Comparison of ENCODE assay signal across 18 cellular contexts in the genomic region with DNA sequence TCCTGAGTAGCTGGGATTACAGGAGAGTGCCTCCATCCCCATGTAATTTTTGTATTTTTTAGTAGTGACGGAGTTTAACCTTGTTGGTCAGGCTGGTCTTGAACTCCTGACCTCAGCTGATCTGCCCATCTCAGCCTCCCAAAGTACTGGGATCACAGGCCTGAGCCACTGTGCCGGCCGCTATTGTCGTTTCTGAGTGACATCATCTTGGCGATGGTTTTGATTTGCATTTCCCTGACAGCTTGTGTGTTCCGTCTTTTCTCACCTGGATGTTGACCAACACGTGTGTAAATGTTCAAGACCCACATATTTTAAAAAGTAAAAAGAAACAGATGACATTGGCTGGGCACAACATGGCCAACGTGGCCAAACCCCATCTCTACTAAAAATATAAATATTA. TPM values are rescaled to one million over a fixed set of nuclear protein-coding genes. Genes with fewer than 3 reads are reported as not detected.
A peak's percentile ranks its signal among the peaks of the same experiment; 100 is the strongest.
DNase-seq lines count a peak whose midpoint lies in the region; ATAC-seq and TF ChIP-seq lines count a peak whose summit lies in the region.
"Had no signal": no experiment of that assay in that cellular context is flagged by ENCODE, and none has a peak within 500 bp of the region (broad histone marks: within the 10 kb centered on the region; RNA-seq: fewer than 3 reads in every experiment).

No MANE protein-coding gene starts in this region.

- H2AFZ ChIP-seq in Karpas-422 (ENCODE audit: low read length) = no peak overlapping the region

- H3K27ac Mint-ChIP-seq in activated T-cell treated with anti-CD3 and anti-CD28 coated beads, Interleukin-2, amount 50 U/mL, for 24 hours = peak overlapping the region; percentile 57
- peak overlapping the region in 4 of 6 donors; percentile 64 to 98 (median 73) for H3K27ac Mint-ChIP-seq in naive B cell
- H3K27ac Mint-ChIP-seq: activated T-helper 2 cell treated with anti-CD3 and anti-CD28 coated beads, Interferon-gamma antibody, Interleukin-2, Interleukin-4, amounts not matched to agents 10 μg/mL and 5 μg/mL and 100 μg/mL, durations not matched to agents 14 hours and 24 hours and 36 hours had no signal

- TF ChIP-seq POLR2A in stomach (IDR thresholded peaks at IDR 0.05) = no peak

- H3K9me3 ChIP-seq in Karpas-422 (ENCODE audit: low read length) = no peaks in the 10 kb centered on the region
- H3K9me3 ChIP-seq in stomach = no peaks in the 10 kb centered on the region

- H3K4me3 Mint-ChIP-seq in activated T-cell treated with anti-CD3 and anti-CD28 coated beads, Interleukin-2, amount 50 U/mL, for 24 hours = no peak overlapping the region
- peak overlapping the region in 5 of 8 donors; percentile 11 to 70 (median 68) for H3K4me3 Mint-ChIP-seq in naive B cell

- ATAC-seq in naive B cell (ENCODE audit: low read depth in 2 of 2) = no peak

- H3K36me3 ChIP-seq in Karpas-422 (ENCODE audit: insufficient read depth, low read length) = no peaks in the 10 kb centered on the region
- no peaks in the 10 kb centered on the region for H3K36me3 ChIP-seq in stomach

- WGBS in stomach, 5 donors = 75 to 88% (median 84%) methylated on average over 8 of the region's 8 CpGs

- H3K27me3 Mint-ChIP-seq in activated T-cell treated with anti-CD3 and anti-CD28 coated beads, Interleukin-2, amount 50 U/mL, for 24 hours = no peaks in the 10 kb centered on the region
- H3K27me3 Mint-ChIP-seq in naive B cell = no peaks in the 10 kb centered on the region

- peak overlapping the region; percentile 62 for H3K4me2 ChIP-seq in Karpas-422 (ENCODE audit: low read depth, low read length, poor library complexity, severe bottlenecking)

- TF ChIP-seq CTCF in stomach (IDR thresholded peaks at IDR 0.05) = no peak

- H3K4me1 ChIP-seq in Karpas-422 (ENCODE audit: low read length) (peaks cover 63% of the 10 kb centered on the region), stomach (peaks cover 47 to 67% (median 54%) of the 10 kb centered on the region in 4 donors)

- H3K27me3 ChIP-seq in Karpas-422 (ENCODE audit: low read length) = no peaks in the 10 kb centered on the region
- no peaks in the 10 kb centered on the region for H3K27me3 ChIP-seq in stomach

- peak overlapping the region; percentile 50 for H3K9ac ChIP-seq in Karpas-422 (ENCODE audit: low read length)

- H3K4me1 Mint-ChIP-seq in activated T-cell treated with anti-CD3 and anti-CD28 coated beads, Interleukin-2, amount 50 U/mL, for 24 hours (ENCODE audit: low read depth) = peaks cover 29% of the 10 kb centered on the region
- H3K4me1 Mint-ChIP-seq in naive B cell = peaks cover 15 to 42% (median 37%) of the 10 kb centered on the region in 3 donors

- TF ChIP-seq EP300 in stomach (IDR thresholded peaks at IDR 0.05) = no peak

- H3K36me3 Mint-ChIP-seq in activated T-cell treated with anti-CD3 and anti-CD28 coated beads, Interleukin-2, amount 50 U/mL, for 24 hours (ENCODE audit: low read depth) = peaks cover 5% of the 10 kb centered on the region
- no peaks in the 10 kb centered on the region for H3K36me3 Mint-ChIP-seq in naive B cell

- H3K9me3 Mint-ChIP-seq in activated T-cell treated with anti-CD3 and anti-CD28 coated beads, Interleukin-2, amount 50 U/mL, for 24 hours = no peaks in the 10 kb centered on the region
- H3K9me3 Mint-ChIP-seq in naive B cell = no peaks in the 10 kb centered on the region
- H3K9me3 Mint-ChIP-seq: activated T-helper 2 cell treated with anti-CD3 and anti-CD28 coated beads, Interferon-gamma antibody, Interleukin-2, Interleukin-4, amounts not matched to agents 10 μg/mL and 5 μg/mL and 100 μg/mL, durations not matched to agents 14 hours and 24 hours and 36 hours had no signal

- H3K4me3 ChIP-seq in Karpas-422 (ENCODE audit: low read length) (no peak overlapping the region), stomach (no peak overlapping the region)
- H3K4me3 ChIP-seq: SK-N-MC had no signal

- DNase-seq in activated T-cell treated with anti-CD3 and anti-CD28 coated beads, Interleukin-2, amount 50 U/mL, for 24 hours = no peak
- DNase-seq in activated T-cell treated with anti-CD3 and anti-CD28 coated beads for 4 hours (no peak), Karpas-422 (peak; percentile 76), naive B cell (no peak), stomach (no peak), AML-193 (lab: John Stamatoyannopoulos, UW) (no peak), NCI-H2227 (lab: John Stamatoyannopoulos, UW; ENCODE audit: unreplicated experiment) (no peak), NCI-H774 (lab: John Stamatoyannopoulos, UW) (no peak)
- DNase-seq: activated CD4-positive, alpha-beta T cell treated with anti-CD3 and anti-CD28 coated beads, Interleukin-2, amount 50 U/mL, for 48 hours; dermis blood vessel endothelial cell; MV-4-11; NCI-H2029; NCI-H510A treated with DMSO at 0.1 percent for 48 hours; stimulated activated CD4-positive, alpha-beta T cell treated with anti-CD3 and anti-CD28 coated beads, Interleukin-2, amount 100 ng/mL, for 48 hours; trophoblast cell had no signal

- H3K9me2 ChIP-seq in Karpas-422 (replicated peaks; ENCODE audit: insufficient read depth, low read length) = no peaks in the 10 kb centered on the region

- intact Hi-C loops in stomach (cut with DNase I; ENCODE audit: low total_unique reads) = no loop called here

- H3K79me2 ChIP-seq in Karpas-422 (ENCODE audit: low read length) = no peaks in the 10 kb centered on the region

- H4K20me1 ChIP-seq in Karpas-422 (ENCODE audit: insufficient read depth, low read depth, low read length) = no peaks in the 10 kb centered on the region

- peak overlapping the region; percentile 93 for H3K27ac ChIP-seq in Karpas-422 (ENCODE audit: low read length)
- H3K27ac ChIP-seq in stomach = peak overlapping the region in 3 of 5 donors; percentile 69 to 82 (median 73)
- H3K27ac ChIP-seq: epithelial cell of prostate, SK-N-MC had no signal

RNA-seq across cellular contexts. Expression of a gene that starts 12.8 kb away (rescaled TPM):
- total RNA-seq in Karpas-422 (2014; rRNA removed; shearing (Covaris generic); ENCODE audit: low replicate concordance) = 526 and 862 TPM in 2 replicates
- 100 to 1,000 TPM in 1 of 6 donors, 10 to 100 TPM in 5; 51.1 to 102 (median 57.1) TPM for polyA plus RNA-seq in naive B cell (ENCODE audit: low read depth in 6 of 6)
- total RNA-seq in stomach = 100 to 1,000 TPM in 2 of 5 donors, 10 to 100 TPM in 3; 38.7 to 192 (median 83.9) TPM
- polyA plus RNA-seq in stomach = 100 to 1,000 TPM; 102 to 164 (median 130) TPM

RNA-seq across cellular contexts. Expression of a gene that starts 32.3 kb away (rescaled TPM):
- total RNA-seq in Karpas-422 (2014; rRNA removed; shearing (Covaris generic); ENCODE audit: low replicate concordance) = 153 and 219 TPM in 2 replicates
- polyA plus RNA-seq in naive B cell (ENCODE audit: low read depth in 6 of 6) (100 to 1,000 TPM in 1 of 6 donors, 10 to 100 TPM in 5; 52.2 to 106 (median 75.1) TPM), stomach (10 to 100 TPM; 12.6 to 17.4 (median 14.1) TPM)
- 100 to 1,000 TPM in 2 of 5 donors, 10 to 100 TPM in 2, 1 to 10 TPM in 1; 9.9 to 181 (median 41.4) TPM for total RNA-seq in stomach

RNA-seq across cellular contexts. Expression of a gene that starts 32.9 kb away (rescaled TPM):
- 285 and 487 TPM in 2 replicates for total RNA-seq in Karpas-422 (2014; rRNA removed; shearing (Covaris generic); ENCODE audit: low replicate concordance)
- polyA plus RNA-seq in naive B cell (ENCODE audit: low read depth in 6 of 6) = 1 to 10 TPM in 1 of 6 donors, under 1 TPM in 5; 0.48 to 1.2 (median 0.85) TPM
- 1 to 10 TPM in 2 of 5 donors, not detected in 3; 3.5 to 7.5 TPM for total RNA-seq in stomach
- polyA plus RNA-seq in stomach = 10 to 100 TPM in 1 of 3 donors, 1 to 10 TPM in 2; 8.1 to 22.3 (median 9.6) TPM

RNA-seq across cellular contexts. Expression of a gene that starts 48.3 kb away (rescaled TPM):
- 66.8 and 112 TPM in 2 replicates for total RNA-seq in Karpas-422 (2014; rRNA removed; shearing (Covaris generic); ENCODE audit: low replicate concordance)
- polyA plus RNA-seq in naive B cell (ENCODE audit: low read depth in 6 of 6) (1 to 10 TPM; 1.7 to 9.2 (median 4.8) TPM), stomach (10 to 100 TPM; 39.9 to 50.2 (median 40.9) TPM)
- total RNA-seq in stomach = 10 to 100 TPM; 17.9 to 39.6 (median 33.3) TPM

Comparison
In these comparisons a context has a peak if more than half of its experiments do, and no peak if none do; other contexts are left out.
1. RNA of a gene that starts 32.9 kb away (total RNA-seq): 285 to 487 TPM in Karpas-422; 3.5 to 7.5 TPM in stomach; every median in the first group is over 10 times any median in the second.